In genomic region chr5:54325610-54326311, GRCh38 we compare ENCODE assay signal across 26 cellular contexts. TPM values are rescaled to one million over a fixed set of nuclear protein-coding genes. Genes with fewer than 3 reads are reported as not detected.
DNase-seq lines count a peak whose midpoint lies in the region; ATAC-seq and TF ChIP-seq lines count a peak whose summit lies in the region.
"Had no signal": no experiment of that assay in that cellular context is flagged by ENCODE, and none has a peak within 500 bp of the region (broad histone marks: within the 10 kb centered on the region; RNA-seq: fewer than 3 reads in every experiment).

No MANE protein-coding gene starts in this region.

- peaks cover 11% of the 10 kb centered on the region for H3K4me1 ChIP-seq in MM.1S (ENCODE audit: low read length)
- no peaks in the 10 kb centered on the region for H3K4me1 ChIP-seq in vagina
- H3K4me1 ChIP-seq: colonic mucosa, esophagus muscularis mucosa, left lung, Peyer's patch had no signal

- H3K36me3 ChIP-seq in MM.1S (replicated peaks; ENCODE audit: insufficient read depth, low read length) (no peaks in the 10 kb centered on the region), vagina (no peaks in the 10 kb centered on the region)
- H3K36me3 ChIP-seq: colonic mucosa, esophagus muscularis mucosa, left lung, Peyer's patch had no signal

- H3K27ac ChIP-seq in MM.1S (ENCODE audit: low read length) (no peak overlapping the region), vagina (no peak overlapping the region)
- H3K27ac ChIP-seq: C4-2B, colonic mucosa, esophagus muscularis mucosa, hepatocyte, left lung, Peyer's patch had no signal

- H3K9me3 ChIP-seq in MM.1S (replicated peaks; ENCODE audit: insufficient read depth, low read length) (no peaks in the 10 kb centered on the region), vagina (no peaks in the 10 kb centered on the region)
- H3K9me3 ChIP-seq: colonic mucosa, esophagus muscularis mucosa, left lung, Peyer's patch had no signal

- no peak overlapping the region for H3K4me3 Mint-ChIP-seq in activated T-cell treated with anti-CD3 and anti-CD28 coated beads, Interleukin-2, amount 50 U/mL, for 24 hours
- H3K4me3 Mint-ChIP-seq: activated T-cell treated with anti-CD3 and anti-CD28 coated beads, Interleukin-2, amount 50 U/mL, for 4 hours; naive B cell; T-cell had no signal

- H3K4me1 Mint-ChIP-seq in activated T-cell treated with anti-CD3 and anti-CD28 coated beads, Interleukin-2, amount 50 U/mL, for 24 hours (ENCODE audit: low read depth) = no peaks in the 10 kb centered on the region
- H3K4me1 Mint-ChIP-seq: naive B cell had no signal

- ATAC-seq in GM18511 (IDR thresholded peaks at IDR 0.05; ENCODE audit: unreplicated experiment) (peak; percentile 80), GM21423 (IDR thresholded peaks at IDR 0.05; ENCODE audit: unreplicated experiment) (peak; percentile 63)
- ATAC-seq: activated T-cell treated with anti-CD3 and anti-CD28 coated beads, Interleukin-2, amount 50 U/mL, for 4 hours; T-cell had no signal

- no peaks in the 10 kb centered on the region for H3K9me2 ChIP-seq in MM.1S (replicated peaks; ENCODE audit: insufficient read depth, low read length)

- no peak overlapping the region for H3K27ac Mint-ChIP-seq in activated T-cell treated with anti-CD3 and anti-CD28 coated beads, Interleukin-2, amount 50 U/mL, for 24 hours
- H3K27ac Mint-ChIP-seq: T-cell had no signal

- no peak overlapping the region for H2AFZ ChIP-seq in MM.1S (ENCODE audit: low read length)
- H2AFZ ChIP-seq: hepatocyte had no signal

- H3K27me3 ChIP-seq in MM.1S (replicated peaks; ENCODE audit: insufficient read depth, low read length) (no peaks in the 10 kb centered on the region), vagina (no peaks in the 10 kb centered on the region)
- H3K27me3 ChIP-seq: colonic mucosa, esophagus muscularis mucosa, hepatocyte, left lung, Peyer's patch had no signal

- no peaks in the 10 kb centered on the region for H3K36me3 Mint-ChIP-seq in activated T-cell treated with anti-CD3 and anti-CD28 coated beads, Interleukin-2, amount 50 U/mL, for 24 hours (ENCODE audit: low read depth)
- H3K36me3 Mint-ChIP-seq: naive B cell, T-cell had no signal

- no peak overlapping the region for H3K4me2 ChIP-seq in MM.1S (ENCODE audit: low read depth, low read length)
- H3K4me2 ChIP-seq: hepatocyte had no signal

- H3K9ac ChIP-seq in MM.1S (ENCODE audit: low read length) = no peak overlapping the region

- no peaks in the 10 kb centered on the region for H3F3A ChIP-seq in MM.1S (ENCODE audit: insufficient read depth, low read length)

- no peaks in the 10 kb centered on the region for H4K20me1 ChIP-seq in MM.1S (ENCODE audit: insufficient read depth, low read length)

- intact Hi-C loops in vagina (cut with DNase I) = no loop called here

- no peaks in the 10 kb centered on the region for H3K79me2 ChIP-seq in MM.1S (ENCODE audit: low read length)
- H3K79me2 ChIP-seq: hepatocyte had no signal

- TF ChIP-seq POLR2A in erythroblast (IDR thresholded peaks at IDR 0.05; ENCODE audit: low read length) (no peak), vagina (IDR thresholded peaks at IDR 0.05) (no peak)

- no peaks in the 10 kb centered on the region for H3K9me3 Mint-ChIP-seq in activated T-cell treated with anti-CD3 and anti-CD28 coated beads, Interleukin-2, amount 50 U/mL, for 24 hours
- H3K9me3 Mint-ChIP-seq: activated T-cell treated with anti-CD3 and anti-CD28 coated beads, Interleukin-2, amount 50 U/mL, for 4 hours; naive B cell had no signal

- H3K4me3 ChIP-seq in MM.1S (ENCODE audit: low read length) (no peak overlapping the region), vagina (no peak overlapping the region)
- H3K4me3 ChIP-seq: colonic mucosa, esophagus muscularis mucosa, hepatocyte, left lung, Peyer's patch had no signal

- H3K27me3 Mint-ChIP-seq in activated T-cell treated with anti-CD3 and anti-CD28 coated beads, Interleukin-2, amount 50 U/mL, for 24 hours = peaks cover 31% of the 10 kb centered on the region

- TF ChIP-seq CTCF in MM.1S (IDR thresholded peaks at IDR 0.05; ENCODE audit: low read length) (no peak), vagina (IDR thresholded peaks at IDR 0.05) (no peak)

- DNase-seq in MM.1S (peak; percentile 78), erythroblast (lab: John Stamatoyannopoulos, UW) (peak; percentile 90 to 97), vagina (ENCODE audit: extremely low spot score in 2 of 2) (no peak), occipital lobe (lab: John Stamatoyannopoulos, UW) (no peak)
- DNase-seq in activated T-cell treated with anti-CD3 and anti-CD28 coated beads, Interleukin-2, amount 50 U/mL, for 24 hours = no peak
- DNase-seq: activated CD8-positive, alpha-beta memory T cell treated with anti-CD3 and anti-CD28 coated beads for 24 hours; activated naive CD4-positive, alpha-beta T cell; activated T-cell treated with anti-CD3 and anti-CD28 coated beads, Interleukin-2, amount 50 U/mL, for 4 hours; colonic mucosa; effector memory CD4-positive, alpha-beta T cell; HCEC 1CT; IMR-90; left lung; naive B cell; NCI-H1105 treated with DMSO at 0.1 percent for 48 hours; NCI-H2029; NCI-H2227 treated with DMSO at 0.1 percent for 48 hours; Peyer's patch; SIG-M5; stimulated activated CD8-positive, alpha-beta memory T cell treated with anti-CD3 and anti-CD28 coated beads, Interleukin-4, amount 100 ng/mL, for 48 hours; T-cell had no signal

RNA-seq across cellular contexts. Expression of gene ARL15, which starts 15.4 kb away (rescaled TPM):
- total RNA-seq in vagina (74.4 TPM), occipital lobe (125 TPM)

Comparison
In these comparisons a context has a peak if more than half of its experiments do, and no peak if none do; other contexts are left out.
1. DNase-seq: peak in MM.1S (single experiment) and erythroblast (2 of 2); none in activated T-cell treated with anti-CD3 and anti-CD28 coated beads, Interleukin-2, amount 50 U/mL, for 24 hours (single experiment), vagina (0 of 2) and occipital lobe (single experiment).